Comparison of ENCODE assay signal across 9 cellular contexts in genomic region chr3:29593802-29594201, GRCh38.
"Had no signal": no experiment of that assay in that cellular context is flagged by ENCODE, and none has a peak within 500 bp of the region (broad histone marks: within the 10 kb centered on the region; RNA-seq: fewer than 3 reads in every experiment).

No MANE protein-coding gene starts in this region.

- H3K9me3 Mint-ChIP-seq: GM23338, H9 had no signal

- H3K4me2 ChIP-seq: GM23338, KMS-11 had no signal

- H3K4me3 Mint-ChIP-seq: GM23338, H9 had no signal

- H3K4me3 ChIP-seq: GM23338 had no signal

- H3K27ac Mint-ChIP-seq: GM23338 had no signal

- DNase-seq: H9, HCEC 1CT, Karpas-422, KBM-7 had no signal

- H3K27ac ChIP-seq: KMS-11 had no signal

- H2AFZ ChIP-seq: GM23338 had no signal

- H3K9ac ChIP-seq: KMS-11 had no signal

- H3K4me1 Mint-ChIP-seq: GM23338, H9 had no signal

- ATAC-seq: GM23338 had no signal

- FAIRE-seq: H1, H54, HTR-8/SVneo had no signal
